17 cellular contexts compared by ENCODE assay signal in genomic region chr13:98598043-98598442, GRCh38. TPM values are rescaled to one million over a fixed set of nuclear protein-coding genes. Genes with fewer than 3 reads are reported as not detected.
A peak's percentile ranks its signal among the peaks of the same experiment; 100 is the strongest.
DNase-seq lines count a peak whose midpoint lies in the region; ATAC-seq and TF ChIP-seq lines count a peak whose summit lies in the region.
"Had no signal": no experiment of that assay in that cellular context is flagged by ENCODE, and none has a peak within 500 bp of the region (broad histone marks: within the 10 kb centered on the region; RNA-seq: fewer than 3 reads in every experiment).

No MANE protein-coding gene starts in this region.

- H3K36me3 Mint-ChIP-seq in activated CD4-positive, alpha-beta T cell treated with anti-CD3 and anti-CD28 coated beads, Interleukin-2, amount 10 ng/mL, durations not matched to agents 24 days and 14 days (ENCODE audit: low read depth), result no peaks in the 10 kb centered on the region
- H3K36me3 Mint-ChIP-seq in dendritic cell treated with granulocyte-macrophage colony-stimulating factor and Interleukin-4, amounts not matched to agents 40 ng/mL and 50 ng/mL, for 4 days (ENCODE audit: low read depth), result no peaks in the 10 kb centered on the region
- H3K36me3 Mint-ChIP-seq in nephron progenitor cell (ENCODE audit: low read depth), result no peaks in the 10 kb centered on the region
- H3K36me3 Mint-ChIP-seq: brain had no signal

- H3K4me1 Mint-ChIP-seq in activated CD4-positive, alpha-beta T cell treated with anti-CD3 and anti-CD28 coated beads, Interleukin-2, amount 10 ng/mL, durations not matched to agents 24 days and 14 days, result peaks cover 14% of the 10 kb centered on the region
- H3K4me1 Mint-ChIP-seq in dendritic cell treated with granulocyte-macrophage colony-stimulating factor and Interleukin-4, amounts not matched to agents 40 ng/mL and 50 ng/mL, for 4 days (ENCODE audit: low read depth), result peaks cover 30% of the 10 kb centered on the region
- no peaks in the 10 kb centered on the region for H3K4me1 Mint-ChIP-seq in nephron progenitor cell
- H3K4me1 Mint-ChIP-seq: brain had no signal

- H3K27ac Mint-ChIP-seq in activated CD4-positive, alpha-beta T cell treated with anti-CD3 and anti-CD28 coated beads, Interleukin-2, amount 10 ng/mL, durations not matched to agents 24 days and 14 days, result peak overlapping the region; percentile 51
- peak overlapping the region; percentile 18 for H3K27ac Mint-ChIP-seq in dendritic cell treated with granulocyte-macrophage colony-stimulating factor and Interleukin-4, amounts not matched to agents 40 ng/mL and 50 ng/mL, for 4 days
- peak overlapping the region; percentile 67 for H3K27ac Mint-ChIP-seq in nephron progenitor cell
- H3K27ac Mint-ChIP-seq: activated CD4-positive, alpha-beta T cell treated with anti-CD3 and anti-CD28 coated beads, Interleukin-2, amount 10 ng/mL, durations not matched to agents 7 days and 5 days; activated T-helper 1 cell treated with anti-CD3 and anti-CD28 coated beads, Interleukin-12 subunit alpha, Interleukin-12 subunit beta, Interleukin-2, Interleukin-4 antibody, amounts not matched to agents 30 ng/mL and 10 ng/mL and 1 ng/mL, durations not matched to agents 14 hours and 24 hours and 36 hours; brain had no signal

- no peak for DNase-seq in activated CD4-positive, alpha-beta T cell treated with anti-CD3 and anti-CD28 coated beads, Interleukin-2, amount 10 ng/mL, durations not matched to agents 24 days and 14 days
- DNase-seq in activated CD4-positive, alpha-beta T cell treated with anti-CD3 and anti-CD28 coated beads for 48 hours, result no peak
- DNase-seq in M059J (ENCODE audit: low read depth) (peak; percentile 21), nephron progenitor cell (no peak)
- DNase-seq: activated CD4-positive, alpha-beta T cell treated with anti-CD3 and anti-CD28 coated beads, Interleukin-2, amount 10 ng/mL, durations not matched to agents 7 days and 5 days; DMS79; KG1; NCI-H2171; stimulated activated CD4-positive, alpha-beta T cell treated with anti-CD3 and anti-CD28 coated beads, Interleukin-2, amount 100 ng/mL, for 24 hours; SW 1271 had no signal

- no peak overlapping the region for H3K4me3 Mint-ChIP-seq in activated CD4-positive, alpha-beta T cell treated with anti-CD3 and anti-CD28 coated beads, Interleukin-2, amount 10 ng/mL, durations not matched to agents 24 days and 14 days
- no peak overlapping the region for H3K4me3 Mint-ChIP-seq in dendritic cell treated with granulocyte-macrophage colony-stimulating factor and Interleukin-4, amounts not matched to agents 40 ng/mL and 50 ng/mL, for 4 days
- no peak overlapping the region for H3K4me3 Mint-ChIP-seq in nephron progenitor cell
- H3K4me3 Mint-ChIP-seq: activated CD4-positive, alpha-beta T cell treated with anti-CD3 and anti-CD28 coated beads, Interleukin-2, amount 10 ng/mL, durations not matched to agents 7 days and 5 days; activated T-helper 1 cell treated with anti-CD3 and anti-CD28 coated beads, Interleukin-12 subunit alpha, Interleukin-12 subunit beta, Interleukin-2, Interleukin-4 antibody, amounts not matched to agents 30 ng/mL and 10 ng/mL and 1 ng/mL, durations not matched to agents 14 hours and 24 hours and 36 hours; brain had no signal

- ATAC-seq in GM19035 (IDR thresholded peaks at IDR 0.05; ENCODE audit: unreplicated experiment) (no peak), GM19452 (IDR thresholded peaks at IDR 0.05; ENCODE audit: unreplicated experiment) (no peak), GM19328 (IDR thresholded peaks at IDR 0.05; ENCODE audit: unreplicated experiment) (no peak)
- ATAC-seq: esophagus mucosa had no signal

- intact Hi-C loops in activated CD4-positive, alpha-beta T cell treated with anti-CD3 and anti-CD28 coated beads, Interleukin-2, amount 10 ng/mL, durations not matched to agents 24 days and 14 days (cut with micrococcal nuclease), result loop anchor here (5.0 kb wide), 1 partner anchor 64 kb away; no protein-coding TSS in a partner anchor
- intact Hi-C loops in dendritic cell treated with granulocyte-macrophage colony-stimulating factor and Interleukin-4, amounts not matched to agents 40 ng/mL and 50 ng/mL, for 4 days (cut with micrococcal nuclease), result no loop called here

- peaks cover 12% of the 10 kb centered on the region for H3K27me3 Mint-ChIP-seq in activated CD4-positive, alpha-beta T cell treated with anti-CD3 and anti-CD28 coated beads, Interleukin-2, amount 10 ng/mL, durations not matched to agents 24 days and 14 days
- H3K27me3 Mint-ChIP-seq in dendritic cell treated with granulocyte-macrophage colony-stimulating factor and Interleukin-4, amounts not matched to agents 40 ng/mL and 50 ng/mL, for 4 days, result peaks cover 20% of the 10 kb centered on the region
- peaks cover 5% of the 10 kb centered on the region for H3K27me3 Mint-ChIP-seq in nephron progenitor cell (ENCODE audit: low read depth, poor library complexity)
- H3K27me3 Mint-ChIP-seq: activated CD4-positive, alpha-beta T cell treated with anti-CD3 and anti-CD28 coated beads, Interleukin-2, amount 10 ng/mL, durations not matched to agents 7 days and 5 days had no signal

- no peak for TF ChIP-seq CTCF in nephron progenitor cell (IDR thresholded peaks at IDR 0.05)

- peaks cover 10% of the 10 kb centered on the region for H3K9me3 Mint-ChIP-seq in activated CD4-positive, alpha-beta T cell treated with anti-CD3 and anti-CD28 coated beads, Interleukin-2, amount 10 ng/mL, durations not matched to agents 24 days and 14 days
- H3K9me3 Mint-ChIP-seq in dendritic cell treated with granulocyte-macrophage colony-stimulating factor and Interleukin-4, amounts not matched to agents 40 ng/mL and 50 ng/mL, for 4 days, result no peaks in the 10 kb centered on the region
- H3K9me3 Mint-ChIP-seq in nephron progenitor cell, result no peaks in the 10 kb centered on the region
- H3K9me3 Mint-ChIP-seq: brain had no signal

RNA-seq across cellular contexts. Expression of gene STK24, which starts 21.1 kb away (rescaled TPM):
- 127 and 136 TPM in 2 replicates for total RNA-seq in activated CD4-positive, alpha-beta T cell treated with anti-CD3 and anti-CD28 coated beads, Interleukin-2, amount 10 ng/mL, durations not matched to agents 24 days and 14 days
- 59.7 and 93.2 TPM in 2 replicates for total RNA-seq in M059J (2014; rRNA removed; shearing (Covaris generic))
